27 cellular contexts compared by ENCODE assay signal in genomic region chr1:116393792-116394191, GRCh38. TPM values are rescaled to one million over a fixed set of nuclear protein-coding genes. Genes with fewer than 3 reads are reported as not detected.
DNase-seq lines count a peak whose midpoint lies in the region; ATAC-seq, FAIRE-seq and TF ChIP-seq lines count a peak whose summit lies in the region.
"Had no signal": no experiment of that assay in that cellular context is flagged by ENCODE, and none has a peak within 500 bp of the region (broad histone marks: within the 10 kb centered on the region; RNA-seq: fewer than 3 reads in every experiment).

No MANE protein-coding gene starts in this region.

- in situ Hi-C loops in K562 (cut with MboI) = no loop called here

- no peak overlapping the region for H3K9ac ChIP-seq in K562 (ENCODE audit: insufficient read depth in 1 of 2, low read depth in 2 of 2, low read length in 2 of 2)

- ATAC-seq in activated CD8-positive, alpha-beta T cell treated with anti-CD3 and anti-CD28 coated beads for 36 hours = no peak
- no peak for ATAC-seq in activated CD8-positive, alpha-beta T cell treated with anti-CD3 and anti-CD28 coated beads, Interleukin-2, amount 10 ng/mL, durations not matched to agents 7 days and 5 days
- ATAC-seq in K562 = no peak
- ATAC-seq in memory B cell (ENCODE audit: low read depth) = no peak
- ATAC-seq: CD8-positive, alpha-beta T cell; GM23338 had no signal

- H3K27me3 ChIP-seq in Caco-2 (replicated peaks; ENCODE audit: control insufficient read depth, insufficient read depth, low read length) (no peaks in the 10 kb centered on the region), K562 (ENCODE audit: control insufficient read depth in 2 of 2, insufficient read depth in 2 of 2, low read length in 2 of 2) (no peaks in the 10 kb centered on the region)

- no peak for DNase-seq in activated CD8-positive, alpha-beta T cell treated with anti-CD3 and anti-CD28 coated beads for 36 hours
- no peak for DNase-seq in activated CD8-positive, alpha-beta T cell treated with anti-CD3 and anti-CD28 coated beads, Interleukin-2, amount 10 ng/mL, durations not matched to agents 7 days and 5 days
- no peak for DNase-seq in Caco-2
- no peak for DNase-seq in K562 (ENCODE audit: extremely low read depth in 1 of 4, low spot score in 3 of 4)
- no peak for DNase-seq in memory B cell (ENCODE audit: low spot score in 2 of 2)
- DNase-seq in NCI-H526 (lab: John Stamatoyannopoulos, UW) = no peak
- no peak for DNase-seq in dedifferentiated amniotic fluid mesenchymal stem cell (ENCODE audit: extremely low spot score)
- DNase-seq in caudate nucleus (lab: John Stamatoyannopoulos, UW) = no peak
- DNase-seq: 8988T; AML-193; C1 segment of cervical spinal cord; Calu3; CD8-positive, alpha-beta T cell; DMS153; HCEC 1CT; KG1; NCI-H1105 treated with DMSO at 0.1 percent for 48 hours; NCI-H2029 treated with DMSO at 0.1 percent for 48 hours; NCI-H226; NCI-H524 treated with DMSO at 0.1 percent for 48 hours; RPMI8226; SHP77 had no signal

- H3K27ac Mint-ChIP-seq in activated CD8-positive, alpha-beta T cell treated with anti-CD3 and anti-CD28 coated beads for 36 hours = peak overlapping the region; percentile 11
- H3K27ac Mint-ChIP-seq in activated CD8-positive, alpha-beta T cell treated with anti-CD3 and anti-CD28 coated beads, Interleukin-2, amount 10 ng/mL, durations not matched to agents 7 days and 5 days = no peak overlapping the region
- H3K27ac Mint-ChIP-seq in Caco-2 (ENCODE audit: unreplicated experiment) (peak overlapping the region; percentile 53), memory B cell (peak overlapping the region; percentile 5)
- H3K27ac Mint-ChIP-seq: GM23338 had no signal

- no peak overlapping the region for H3K27ac ChIP-seq in K562 (ENCODE audit: extremely low read depth, low read depth, low read length)
- no peak overlapping the region for H3K27ac ChIP-seq in caudate nucleus (ENCODE audit: low read depth, low read length)
- H3K27ac ChIP-seq: HL-60 had no signal

- peak; percentile 32 for FAIRE-seq in K562 (lab: Jason Lieb, UNC)
- FAIRE-seq: G401.6, GM12892, GM18507 had no signal

- H2AFZ ChIP-seq in K562 (ENCODE audit: low read depth, low read length) = no peak overlapping the region
- H2AFZ ChIP-seq: GM23338 had no signal

- TF ChIP-seq RAD21 in K562 (CRISPR knock-in tag; conservative IDR thresholded peaks at IDR 0.05 in 1 of 2, IDR thresholded peaks at IDR 0.05 in 1 of 2) = no peak

- POLR2A ChIA-PET in activated CD8-positive, alpha-beta T cell treated with anti-CD3 and anti-CD28 coated beads for 36 hours (lab: Charles Lee) = no interaction called here
- POLR2A ChIA-PET in activated CD8-positive, alpha-beta T cell treated with anti-CD3 and anti-CD28 coated beads, Interleukin-2, amount 10 ng/mL, durations not matched to agents 7 days and 5 days (lab: Charles Lee) = interaction anchor here (0.6 kb wide), 1 partner anchor 804 kb away, joined by 3 read pairs; no protein-coding TSS in a partner anchor
- POLR2A ChIA-PET in Caco-2 (lab: Charles Lee) (no interaction called here), K562 (lab: Yijun Ruan, JAX) (interaction anchor here (1.0 to 4.0 kb wide), 3 partner anchors 8 to 13 kb away, joined by 4 to 18 read pairs (median 12); no protein-coding TSS in a partner anchor)

- no peaks in the 10 kb centered on the region for H3K9me3 Mint-ChIP-seq in activated CD8-positive, alpha-beta T cell treated with anti-CD3 and anti-CD28 coated beads for 36 hours
- no peaks in the 10 kb centered on the region for H3K9me3 Mint-ChIP-seq in activated CD8-positive, alpha-beta T cell treated with anti-CD3 and anti-CD28 coated beads, Interleukin-2, amount 10 ng/mL, durations not matched to agents 7 days and 5 days (ENCODE audit: insufficient read depth)
- H3K9me3 Mint-ChIP-seq in Caco-2 (ENCODE audit: unreplicated experiment) (no peaks in the 10 kb centered on the region), memory B cell (no peaks in the 10 kb centered on the region)
- H3K9me3 Mint-ChIP-seq: CD8-positive, alpha-beta T cell; GM23338 had no signal

- H4K20me1 ChIP-seq in K562 (replicated peaks; ENCODE audit: control insufficient read depth, insufficient read depth, low read length) = no peaks in the 10 kb centered on the region

- no peak overlapping the region for H3K4me2 ChIP-seq in K562 (ENCODE audit: insufficient read depth, low read length)
- H3K4me2 ChIP-seq: GM23338 had no signal

- CTCF ChIA-PET in activated CD8-positive, alpha-beta T cell treated with anti-CD3 and anti-CD28 coated beads for 36 hours (lab: Charles Lee) = interaction anchor here (3.2 kb wide), 1 partner anchor 91 kb away, joined by 10 read pairs; no protein-coding TSS in a partner anchor
- CTCF ChIA-PET in activated CD8-positive, alpha-beta T cell treated with anti-CD3 and anti-CD28 coated beads, Interleukin-2, amount 10 ng/mL, durations not matched to agents 7 days and 5 days (lab: Charles Lee) = interaction anchor here (0.7 to 3.7 kb wide), 2 partner anchors 12 to 92 kb away, joined by 3 to 10 read pairs; no protein-coding TSS in a partner anchor
- CTCF ChIA-PET in Caco-2 (lab: Charles Lee) = interaction anchor here (0.5 to 1.5 kb wide), 3 partner anchors 78 to 105 kb away, joined by 3 to 4 read pairs (median 4); no protein-coding TSS in a partner anchor
- CTCF ChIA-PET in K562 (lab: Yijun Ruan, JAX; ENCODE audit: low intra/inter-chr PET ratio) = interaction anchor here (0.6 kb wide), 1 partner anchor 32 kb away, joined by 3 read pairs; no protein-coding TSS in a partner anchor

- H3K9me1 ChIP-seq in K562 (ENCODE audit: control insufficient read depth, insufficient read depth, low read length) = no peaks in the 10 kb centered on the region

- no peak overlapping the region for H3K4me3 Mint-ChIP-seq in activated CD8-positive, alpha-beta T cell treated with anti-CD3 and anti-CD28 coated beads for 36 hours
- no peak overlapping the region for H3K4me3 Mint-ChIP-seq in activated CD8-positive, alpha-beta T cell treated with anti-CD3 and anti-CD28 coated beads, Interleukin-2, amount 10 ng/mL, durations not matched to agents 7 days and 5 days
- H3K4me3 Mint-ChIP-seq in Caco-2 (ENCODE audit: unreplicated experiment) = no peak overlapping the region
- H3K4me3 Mint-ChIP-seq in memory B cell = no peak overlapping the region
- H3K4me3 Mint-ChIP-seq: CD8-positive, alpha-beta T cell; GM23338 had no signal

- no peaks in the 10 kb centered on the region for H3K79me2 ChIP-seq in K562 (ENCODE audit: control insufficient read depth, insufficient read depth, low read length)

- BruUV-seq in Caco-2 (replicated peaks; lab: Mats Ljungman, UMichigan) = no TSS peak
- no TSS peak for BruUV-seq in K562 (replicated peaks; lab: Mats Ljungman, UMichigan)

- H3K9me3 ChIP-seq in Caco-2 (no peaks in the 10 kb centered on the region), K562 (replicated peaks; ENCODE audit: control insufficient read depth, insufficient read depth, low read depth, low read length) (no peaks in the 10 kb centered on the region)

- TF ChIP-seq CTCF in activated CD8-positive, alpha-beta T cell treated with anti-CD3 and anti-CD28 coated beads for 36 hours (IDR thresholded peaks at IDR 0.05) = no peak
- TF ChIP-seq CTCF in Caco-2 (IDR thresholded peaks at IDR 0.05; ENCODE audit: insufficient read depth in 1 of 2, low read depth in 1 of 2, low read length in 1 of 2, severe bottlenecking in 1 of 2, unreplicated experiment in 1 of 2) (no peak), K562 (IDR thresholded peaks at IDR 0.05 in 2 of 3, conservative IDR thresholded peaks at IDR 0.05 in 1 of 3; ENCODE audit: insufficient read depth in 2 of 3, low read depth in 1 of 3, low read length in 3 of 3) (no peak)

- peaks cover 32% of the 10 kb centered on the region for H3K4me1 Mint-ChIP-seq in activated CD8-positive, alpha-beta T cell treated with anti-CD3 and anti-CD28 coated beads for 36 hours (ENCODE audit: low read depth)
- H3K4me1 Mint-ChIP-seq in activated CD8-positive, alpha-beta T cell treated with anti-CD3 and anti-CD28 coated beads, Interleukin-2, amount 10 ng/mL, durations not matched to agents 7 days and 5 days (ENCODE audit: low read depth) = peaks cover 36% of the 10 kb centered on the region
- H3K4me1 Mint-ChIP-seq in Caco-2 (ENCODE audit: low read depth, unreplicated experiment) (peaks cover 28% of the 10 kb centered on the region), memory B cell (peaks cover 5% of the 10 kb centered on the region)

- no peak for TF ChIP-seq POLR2A in K562 (conservative IDR thresholded peaks at IDR 0.05)

- H3K36me3 ChIP-seq in Caco-2 (ENCODE audit: control insufficient read depth, insufficient read depth, low read length) (peaks cover 4% of the 10 kb centered on the region), K562 (ENCODE audit: control insufficient read depth, insufficient read depth, low read length) (peaks cover 99% of the 10 kb centered on the region)

- no peak for TF ChIP-seq EP300 in K562 (IDR thresholded peaks at IDR 0.05; ENCODE audit: low read length)

- H3K4me1 ChIP-seq in Caco-2 (peaks cover 40% of the 10 kb centered on the region), K562 (replicated peaks in 1 of 2; ENCODE audit: control insufficient read depth in 2 of 2, insufficient read depth in 2 of 2, low read length in 2 of 2) (no peaks in the 10 kb centered on the region)

- H3K27me3 Mint-ChIP-seq in activated CD8-positive, alpha-beta T cell treated with anti-CD3 and anti-CD28 coated beads for 36 hours = no peaks in the 10 kb centered on the region
- no peaks in the 10 kb centered on the region for H3K27me3 Mint-ChIP-seq in activated CD8-positive, alpha-beta T cell treated with anti-CD3 and anti-CD28 coated beads, Interleukin-2, amount 10 ng/mL, durations not matched to agents 7 days and 5 days (ENCODE audit: low read depth)
- H3K27me3 Mint-ChIP-seq in Caco-2 (ENCODE audit: insufficient read depth, unreplicated experiment) = no peaks in the 10 kb centered on the region
- H3K27me3 Mint-ChIP-seq in memory B cell = no peaks in the 10 kb centered on the region

- intact Hi-C loops in activated CD8-positive, alpha-beta T cell treated with anti-CD3 and anti-CD28 coated beads for 36 hours (cut with micrococcal nuclease) = no loop called here
- intact Hi-C loops in Caco-2 (cut with micrococcal nuclease; ENCODE audit: unreplicated experiment) = no loop called here
- intact Hi-C loops in K562 (cut with micrococcal nuclease) = no loop called here

- peaks cover 74% of the 10 kb centered on the region for H3K36me3 Mint-ChIP-seq in activated CD8-positive, alpha-beta T cell treated with anti-CD3 and anti-CD28 coated beads for 36 hours (ENCODE audit: low read depth)
- H3K36me3 Mint-ChIP-seq in activated CD8-positive, alpha-beta T cell treated with anti-CD3 and anti-CD28 coated beads, Interleukin-2, amount 10 ng/mL, durations not matched to agents 7 days and 5 days (ENCODE audit: low read depth) = peaks cover 83% of the 10 kb centered on the region
- H3K36me3 Mint-ChIP-seq in Caco-2 (ENCODE audit: insufficient read depth, unreplicated experiment) (peaks cover 87% of the 10 kb centered on the region), memory B cell (peaks cover 52% of the 10 kb centered on the region)

- no peak overlapping the region for H3K4me3 ChIP-seq in Caco-2 (ENCODE audit: low read depth, low read length)
- H3K4me3 ChIP-seq in K562 = no peak overlapping the region
- H3K4me3 ChIP-seq: GM23338 had no signal

- 94% methylated on average over 2 of the region's 2 CpGs for WGBS in K562 (ENCODE audit: insufficient coverage, low coverage, missing lambda C conversion rate)

RNA-seq across cellular contexts. Expression of gene ATP1A1, which starts 20.7 kb away (rescaled TPM):
- 100 to 1,000 TPM; 201 to 202 TPM for total RNA-seq in activated CD8-positive, alpha-beta T cell treated with anti-CD3 and anti-CD28 coated beads for 36 hours
- total RNA-seq in activated CD8-positive, alpha-beta T cell treated with anti-CD3 and anti-CD28 coated beads, Interleukin-2, amount 10 ng/mL, durations not matched to agents 7 days and 5 days = 100 to 1,000 TPM; 203 to 204 TPM
- total RNA-seq in Caco-2 (2022) (479 and 508 TPM in 2 replicates), K562 (2014; rRNA removed) (234 and 262 TPM in 2 replicates), K562 (2014; rRNA removed; fragmentation: Illumina TruSeq; extraction: Trizol) (109 and 122 TPM in 2 replicates), K562 (2015; rRNA removed; fragmentation: Illumina TruSeq; extraction: Trizol) (99.3 and 103 TPM in 2 replicates), K562 (2021) (319 and 354 TPM in 2 replicates)
- 725 and 867 TPM in 2 replicates for total RNA-seq in K562 (2011; cell fraction: chromatin; rRNA removed; ENCODE audit: low replicate concordance)
- total RNA-seq in K562 (2011; cell fraction: nucleolus; rRNA removed) = 1,035 and 1,106 TPM in 2 replicates
- 881 and 968 TPM in 2 replicates for total RNA-seq in K562 (2011; cell fraction: nucleoplasm; rRNA removed)
- polyA plus RNA-seq in K562 (2011; rRNA removed) (358 and 513 TPM in 2 replicates), K562 (2014; fragmentation: Illumina TruSeq; extraction: Trizol) (358 and 388 TPM in 2 replicates), K562 (2014; fragmentation: Nextera tagmentation; extraction: Ambion mirVana) (100 to 1,000 TPM; 113 to 135 TPM), K562 (2014; rRNA removed) (261 and 293 TPM in 2 replicates)
- polyA plus RNA-seq in K562 (2011; cell fraction: cytosol; rRNA removed) = 378 and 399 TPM in 2 replicates
- 255 and 257 TPM in 2 replicates for polyA plus RNA-seq in K562 (2011; cell fraction: nucleus; rRNA removed)
- polyA plus RNA-seq in K562 (2012) = 185 and 295 TPM in 2 replicates
- polyA minus RNA-seq in K562 (2011; rRNA and poly(A)+ RNA removed) = 616 and 874 TPM in 2 replicates
- polyA minus RNA-seq in K562 (2011; cell fraction: cytosol; rRNA and poly(A)+ RNA removed) = 258 and 300 TPM in 2 replicates
- 138 and 192 TPM in 2 replicates for polyA minus RNA-seq in K562 (2011; cell fraction: nucleus; rRNA and poly(A)+ RNA removed)

Comparison
In these comparisons a context has a peak if more than half of its experiments do, and no peak if none do; other contexts are left out.
1. POLR2A ChIA-PET loops: an anchor here in activated CD8-positive, alpha-beta T cell treated with anti-CD3 and anti-CD28 coated beads, Interleukin-2, amount 10 ng/mL, durations not matched to agents 7 days and 5 days (0.6 kb wide) and K562 (1.0 to 4.0 kb wide); none called in activated CD8-positive, alpha-beta T cell treated with anti-CD3 and anti-CD28 coated beads for 36 hours and Caco-2.